Comparison of ENCODE assay signal across 17 cellular contexts in the genomic region with DNA sequence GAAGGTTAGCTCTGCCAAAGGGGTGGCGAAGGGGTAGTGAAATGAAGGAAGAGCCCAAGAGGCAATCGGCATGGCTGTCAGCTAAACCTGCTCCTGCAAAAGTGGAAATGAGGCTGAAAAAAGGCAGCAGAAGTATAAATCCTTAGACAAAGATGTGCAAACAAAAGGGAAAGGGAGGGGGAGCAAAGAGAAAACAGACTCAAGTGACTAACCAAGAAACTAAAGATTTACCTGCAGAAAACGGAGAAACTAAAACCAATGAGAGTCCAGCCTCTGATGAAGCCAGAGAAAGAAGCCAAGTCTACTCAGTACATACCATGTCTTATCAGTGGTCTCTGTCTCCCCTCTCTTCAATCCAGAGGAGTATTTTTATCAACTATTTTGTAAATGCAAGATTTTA. TPM values are rescaled to one million over a fixed set of nuclear protein-coding genes. Genes with fewer than 3 reads are reported as not detected.
DNase-seq lines count a peak whose midpoint lies in the region; ATAC-seq, FAIRE-seq and TF ChIP-seq lines count a peak whose summit lies in the region.
"Had no signal": no experiment of that assay in that cellular context is flagged by ENCODE, and none has a peak within 500 bp of the region (broad histone marks: within the 10 kb centered on the region; RNA-seq: fewer than 3 reads in every experiment).

No MANE protein-coding gene starts in this region.

- no peak overlapping the region for H3K9ac ChIP-seq in HUES6 (ENCODE audit: low read length)
- H3K9ac ChIP-seq: GM23248, KMS-11 had no signal

- peaks cover 3% of the 10 kb centered on the region for H3K36me3 ChIP-seq in CD8-positive, alpha-beta T cell (ENCODE audit: insufficient read depth, low read length)
- H3K36me3 ChIP-seq in HUES6 (ENCODE audit: control insufficient read depth, insufficient read depth, low read length) (peaks cover 32% of the 10 kb centered on the region), ovary (no peaks in the 10 kb centered on the region)

- H3K4me1 ChIP-seq in CD8-positive, alpha-beta T cell (ENCODE audit: insufficient read depth, low read length), result peaks cover 11% of the 10 kb centered on the region
- H3K4me1 ChIP-seq in HUES6 (ENCODE audit: control insufficient read depth, insufficient read depth, low read length) (peaks cover 7% of the 10 kb centered on the region), ovary (ENCODE audit: insufficient read depth) (peaks cover 3% of the 10 kb centered on the region)

- no peak for TF ChIP-seq CTCF in CD8-positive, alpha-beta T cell (IDR thresholded peaks at IDR 0.05)
- TF ChIP-seq CTCF in endothelial cell (IDR thresholded peaks at IDR 0.05; ENCODE audit: unreplicated experiment) (no peak), progenitor cell of endocrine pancreas (IDR thresholded peaks at IDR 0.05; ENCODE audit: unreplicated experiment) (no peak), ovary (IDR thresholded peaks at IDR 0.05) (no peak)

- intact Hi-C loops in CD8-positive, alpha-beta T cell (cut with DNase I, micrococcal nuclease), result no loop called here
- intact Hi-C loops in ovary (cut with DNase I), result no loop called here

- ATAC-seq in CD8-positive, alpha-beta T cell, result no peak

- no peak overlapping the region for H3K4me3 ChIP-seq in CD8-positive, alpha-beta T cell (ENCODE audit: low read depth, low read length)
- H3K4me3 ChIP-seq in HUES6 (ENCODE audit: low read depth, low read length) (no peak overlapping the region), ovary (no peak overlapping the region)
- H3K4me3 ChIP-seq: GM23248, SJSA1 had no signal

- peak overlapping the region; percentile 69 for H3K27ac Mint-ChIP-seq in CD8-positive, alpha-beta T cell
- H3K27ac Mint-ChIP-seq in endothelial cell (ENCODE audit: unreplicated experiment) (peak overlapping the region; percentile 17), progenitor cell of endocrine pancreas (peak overlapping the region; percentile 4)

- no peak for TF ChIP-seq EP300 in ovary (IDR thresholded peaks at IDR 0.05)

- CTCF ChIA-PET in CD8-positive, alpha-beta T cell (lab: Charles Lee), result no interaction called here

- no peaks in the 10 kb centered on the region for H3K9me3 Mint-ChIP-seq in CD8-positive, alpha-beta T cell
- no peaks in the 10 kb centered on the region for H3K9me3 Mint-ChIP-seq in endothelial cell (ENCODE audit: unreplicated experiment)
- no peaks in the 10 kb centered on the region for H3K9me3 Mint-ChIP-seq in progenitor cell of endocrine pancreas (ENCODE audit: low read depth)

- no peak overlapping the region for H3K27ac ChIP-seq in CD8-positive, alpha-beta T cell (ENCODE audit: low read depth, low read length)
- H3K27ac ChIP-seq in HUES6 (ENCODE audit: low read depth, low read length) (peak overlapping the region; percentile 30; the same call in 1 of the 2 replicates), ovary (no peak overlapping the region)
- H3K27ac ChIP-seq: GM23248, KMS-11, SJSA1 had no signal

- 85 to 94% (median 87%) methylated on average over 3 of the region's 3 CpGs for WGBS in ovary, 3 donors

- DNase-seq in CD8-positive, alpha-beta T cell, result no peak
- DNase-seq in endothelial cell (ENCODE audit: low spot score) (no peak), progenitor cell of endocrine pancreas (ENCODE audit: low spot score, unreplicated experiment) (no peak), ovary (no peak), C1 segment of cervical spinal cord (lab: John Stamatoyannopoulos, UW) (no peak), H54 (ENCODE audit: insufficient read length, low spot score) (no peak)
- DNase-seq: Caco-2, DMS153, GM23248, NCI-H1048, NCI-H1436 treated with DMSO at 0.1 percent for 48 hours, NCI-H2029 treated with DMSO at 0.1 percent for 48 hours, NCI-H510A had no signal

- no peaks in the 10 kb centered on the region for H3K27me3 Mint-ChIP-seq in CD8-positive, alpha-beta T cell (ENCODE audit: low read depth)
- H3K27me3 Mint-ChIP-seq in endothelial cell (ENCODE audit: unreplicated experiment), result no peaks in the 10 kb centered on the region
- H3K27me3 Mint-ChIP-seq in progenitor cell of endocrine pancreas, result no peaks in the 10 kb centered on the region

- TF ChIP-seq POLR2A in ovary (IDR thresholded peaks at IDR 0.05) (no peak), H54 (IDR thresholded peaks at IDR 0.05; ENCODE audit: low read depth, low read length) (no peak)

- no peak for FAIRE-seq in H54 (lab: Jason Lieb, UNC)
- FAIRE-seq: GM12892 had no signal

- H3K4me3 Mint-ChIP-seq in CD8-positive, alpha-beta T cell, result no peak overlapping the region
- H3K4me3 Mint-ChIP-seq in endothelial cell (ENCODE audit: unreplicated experiment) (no peak overlapping the region), progenitor cell of endocrine pancreas (ENCODE audit: low read depth) (no peak overlapping the region)

- H3K4me1 Mint-ChIP-seq in CD8-positive, alpha-beta T cell (ENCODE audit: low read depth), result peaks cover 54% of the 10 kb centered on the region
- H3K4me1 Mint-ChIP-seq in endothelial cell (ENCODE audit: unreplicated experiment) (peaks cover 14% of the 10 kb centered on the region), progenitor cell of endocrine pancreas (ENCODE audit: low read depth) (peaks cover 20% of the 10 kb centered on the region)

- no peaks in the 10 kb centered on the region for H3K9me3 ChIP-seq in CD8-positive, alpha-beta T cell (ENCODE audit: low read length)
- H3K9me3 ChIP-seq in HUES6 (ENCODE audit: control insufficient read depth, insufficient read depth, low read depth, low read length) (no peaks in the 10 kb centered on the region), ovary (no peaks in the 10 kb centered on the region)
- H3K9me3 ChIP-seq: Caco-2, SJSA1 had no signal

- H3K27me3 ChIP-seq in CD8-positive, alpha-beta T cell (ENCODE audit: insufficient read depth, low read length), result no peaks in the 10 kb centered on the region
- H3K27me3 ChIP-seq in HUES6 (ENCODE audit: control insufficient read depth, insufficient read depth, low read length), result no peaks in the 10 kb centered on the region
- no peaks in the 10 kb centered on the region for H3K27me3 ChIP-seq in ovary
- H3K27me3 ChIP-seq: SJSA1 had no signal

- POLR2A ChIA-PET in CD8-positive, alpha-beta T cell (lab: Charles Lee), result no interaction called here

- peaks cover 33% of the 10 kb centered on the region for H3K36me3 Mint-ChIP-seq in CD8-positive, alpha-beta T cell
- H3K36me3 Mint-ChIP-seq in endothelial cell (ENCODE audit: low read depth, unreplicated experiment) (no peaks in the 10 kb centered on the region), progenitor cell of endocrine pancreas (ENCODE audit: insufficient read depth) (peaks cover 3% of the 10 kb centered on the region)

RNA-seq across cellular contexts. Expression of a gene that starts 25.4 kb away (rescaled TPM):
- 10 to 100 TPM; 53.0 to 53.4 TPM for total RNA-seq in CD8-positive, alpha-beta T cell
- 49.7 TPM for total RNA-seq in endothelial cell (ENCODE audit: unreplicated experiment)
- 60.0 and 65.5 TPM in 2 replicates for total RNA-seq in progenitor cell of endocrine pancreas
- 10 to 100 TPM; 12.2 to 41.7 (median 29.1) TPM for total RNA-seq in ovary
- 10 to 100 TPM; 14.6 to 26.6 TPM for polyA plus RNA-seq in ovary

RNA-seq across cellular contexts. Expression of a gene that starts 47.1 kb away (rescaled TPM):
- total RNA-seq in CD8-positive, alpha-beta T cell, result 100 to 1,000 TPM; 125 to 140 TPM
- total RNA-seq in endothelial cell (ENCODE audit: unreplicated experiment), result 145 TPM
- total RNA-seq in progenitor cell of endocrine pancreas, result 164 and 176 TPM in 2 replicates
- 100 to 1,000 TPM; 175 to 321 (median 236) TPM for total RNA-seq in ovary
- polyA plus RNA-seq in ovary, result 100 to 1,000 TPM; 373 to 451 TPM

Comparison
In these comparisons a context has a peak if more than half of its experiments do, and no peak if none do; other contexts are left out.
1. H3K27ac Mint-ChIP-seq: peak in every context shown above with its lines; median percentile 69 in CD8-positive, alpha-beta T cell; 17 in endothelial cell; 4 in progenitor cell of endocrine pancreas.